ENCODE assay signal across 9 cellular contexts in genomic region chrX:109632906-109633504, GRCh38. TPM values are rescaled to one million over a fixed set of nuclear protein-coding genes. Genes with fewer than 3 reads are reported as not detected.
DNase-seq lines count a peak whose midpoint lies in the region; ATAC-seq, FAIRE-seq and TF ChIP-seq lines count a peak whose summit lies in the region.
"Had no signal": no experiment of that assay in that cellular context is flagged by ENCODE, and none has a peak within 500 bp of the region (broad histone marks: within the 10 kb centered on the region; RNA-seq: fewer than 3 reads in every experiment).

No MANE protein-coding gene starts in this region.

- no peaks in the 10 kb centered on the region for H3K27me3 ChIP-seq in PC-3 (ENCODE audit: low read length)

- H3K9me3 Mint-ChIP-seq in activated CD8-positive, alpha-beta T cell treated with anti-CD3 and anti-CD28 coated beads for 36 hours = no peaks in the 10 kb centered on the region
- no peaks in the 10 kb centered on the region for H3K9me3 Mint-ChIP-seq in activated CD8-positive, alpha-beta T cell treated with anti-CD3 and anti-CD28 coated beads, Interleukin-2, amount 10 ng/mL, durations not matched to agents 7 days and 5 days (ENCODE audit: insufficient read depth)
- no peaks in the 10 kb centered on the region for H3K9me3 Mint-ChIP-seq in type B pancreatic cell
- H3K9me3 Mint-ChIP-seq in activated naive CD8-positive, alpha-beta T cell treated with anti-CD3 and anti-CD28 coated beads, Interleukin-2, amount 50 U/mL, for 24 hours = no peaks in the 10 kb centered on the region
- H3K9me3 Mint-ChIP-seq: stimulated activated naive CD8-positive, alpha-beta T cell treated with anti-CD3 and anti-CD28 coated beads, Interleukin-15, Interleukin-2, amounts not matched to agents 100 ng/mL and 50 ng/mL, for 24 hours had no signal

- no peak for DNase-seq in activated CD8-positive, alpha-beta T cell treated with anti-CD3 and anti-CD28 coated beads for 36 hours
- no peak for DNase-seq in activated CD8-positive, alpha-beta T cell treated with anti-CD3 and anti-CD28 coated beads, Interleukin-2, amount 10 ng/mL, durations not matched to agents 7 days and 5 days
- DNase-seq in PC-3 (peak; percentile 52), foreskin fibroblast (peak; percentile 10 to 49), type B pancreatic cell (ENCODE audit: extremely low spot score, unreplicated experiment) (no peak), GM12892 (ENCODE audit: insufficient read length) (no peak)
- DNase-seq in activated naive CD8-positive, alpha-beta T cell treated with anti-CD3 and anti-CD28 coated beads, Interleukin-2, amount 50 U/mL, for 24 hours = no peak

- no peaks in the 10 kb centered on the region for H3K4me1 Mint-ChIP-seq in activated CD8-positive, alpha-beta T cell treated with anti-CD3 and anti-CD28 coated beads for 36 hours (ENCODE audit: low read depth)
- H3K4me1 Mint-ChIP-seq in activated CD8-positive, alpha-beta T cell treated with anti-CD3 and anti-CD28 coated beads, Interleukin-2, amount 10 ng/mL, durations not matched to agents 7 days and 5 days (ENCODE audit: low read depth) = peaks cover 8% of the 10 kb centered on the region
- peaks cover 7% of the 10 kb centered on the region for H3K4me1 Mint-ChIP-seq in type B pancreatic cell (ENCODE audit: unreplicated experiment)
- H3K4me1 Mint-ChIP-seq in activated naive CD8-positive, alpha-beta T cell treated with anti-CD3 and anti-CD28 coated beads, Interleukin-2, amount 50 U/mL, for 24 hours = no peaks in the 10 kb centered on the region

- H3K4me3 ChIP-seq in PC-3 (ENCODE audit: low read length) = no peak overlapping the region
- H3K4me3 ChIP-seq in foreskin fibroblast (ENCODE audit: low read depth in 1 of 2, low read length in 2 of 2) = no peak overlapping the region

- no peaks in the 10 kb centered on the region for H3K79me2 ChIP-seq in PC-3 (ENCODE audit: low read length)

- no TSS peak for BruUV-seq in PC-3 (replicated peaks; lab: Mats Ljungman, UMichigan)

- no peak overlapping the region for H3K27ac ChIP-seq in PC-3 (ENCODE audit: low read length)

- H3K27me3 Mint-ChIP-seq in activated CD8-positive, alpha-beta T cell treated with anti-CD3 and anti-CD28 coated beads for 36 hours = no peaks in the 10 kb centered on the region
- H3K27me3 Mint-ChIP-seq in activated CD8-positive, alpha-beta T cell treated with anti-CD3 and anti-CD28 coated beads, Interleukin-2, amount 10 ng/mL, durations not matched to agents 7 days and 5 days (ENCODE audit: low read depth) = no peaks in the 10 kb centered on the region
- H3K27me3 Mint-ChIP-seq in type B pancreatic cell = no peaks in the 10 kb centered on the region
- H3K27me3 Mint-ChIP-seq in activated naive CD8-positive, alpha-beta T cell treated with anti-CD3 and anti-CD28 coated beads, Interleukin-2, amount 50 U/mL, for 24 hours = no peaks in the 10 kb centered on the region
- H3K27me3 Mint-ChIP-seq: stimulated activated naive CD8-positive, alpha-beta T cell treated with anti-CD3 and anti-CD28 coated beads, Interleukin-15, Interleukin-2, amounts not matched to agents 100 ng/mL and 50 ng/mL, for 24 hours had no signal

- no peak for TF ChIP-seq POLR2A in GM12892 (IDR thresholded peaks at IDR 0.05; ENCODE audit: low read depth, low read length)

- peaks cover under 1% of the 10 kb centered on the region for H3K36me3 Mint-ChIP-seq in activated CD8-positive, alpha-beta T cell treated with anti-CD3 and anti-CD28 coated beads for 36 hours (ENCODE audit: low read depth)
- peaks cover 5% of the 10 kb centered on the region for H3K36me3 Mint-ChIP-seq in activated CD8-positive, alpha-beta T cell treated with anti-CD3 and anti-CD28 coated beads, Interleukin-2, amount 10 ng/mL, durations not matched to agents 7 days and 5 days (ENCODE audit: low read depth)
- H3K36me3 Mint-ChIP-seq in type B pancreatic cell = peaks cover under 1% of the 10 kb centered on the region
- H3K36me3 Mint-ChIP-seq in activated naive CD8-positive, alpha-beta T cell treated with anti-CD3 and anti-CD28 coated beads, Interleukin-2, amount 50 U/mL, for 24 hours (ENCODE audit: low read depth) = no peaks in the 10 kb centered on the region

- no peaks in the 10 kb centered on the region for H3K9me3 ChIP-seq in PC-3 (ENCODE audit: low read length)

- no peaks in the 10 kb centered on the region for H3K9me2 ChIP-seq in PC-3 (replicated peaks; ENCODE audit: low read length)

- H3K9ac ChIP-seq in PC-3 (ENCODE audit: low read length) = no peak overlapping the region

- no peaks in the 10 kb centered on the region for H3F3A ChIP-seq in PC-3 (ENCODE audit: low read length, unreplicated experiment)

- H2AFZ ChIP-seq in PC-3 (ENCODE audit: low read length) = no peak overlapping the region

- intact Hi-C loops in activated CD8-positive, alpha-beta T cell treated with anti-CD3 and anti-CD28 coated beads for 36 hours (cut with micrococcal nuclease) = loop anchor here (10.0 kb wide), 1 partner anchor 148 kb away; the partner anchor contains the start of gene GUCY2F
- intact Hi-C loops in PC-3 (cut with micrococcal nuclease) = loop anchor here (1.0 kb wide), 1 partner anchor 148 kb away; no protein-coding TSS in a partner anchor

- no peaks in the 10 kb centered on the region for H3K4me1 ChIP-seq in PC-3 (ENCODE audit: insufficient read depth, low read length)

- H4K20me1 ChIP-seq in PC-3 (ENCODE audit: low read length) = no peaks in the 10 kb centered on the region

- no peak for ATAC-seq in activated CD8-positive, alpha-beta T cell treated with anti-CD3 and anti-CD28 coated beads for 36 hours
- ATAC-seq in activated CD8-positive, alpha-beta T cell treated with anti-CD3 and anti-CD28 coated beads, Interleukin-2, amount 10 ng/mL, durations not matched to agents 7 days and 5 days = no peak
- ATAC-seq in PC-3 = no peak
- no peak for ATAC-seq in HG03108 (IDR thresholded peaks at IDR 0.05; ENCODE audit: unreplicated experiment)
- ATAC-seq in activated naive CD8-positive, alpha-beta T cell treated with anti-CD3 and anti-CD28 coated beads, Interleukin-2, amount 50 U/mL, for 24 hours = no peak

- no peak overlapping the region for H3K4me3 Mint-ChIP-seq in activated CD8-positive, alpha-beta T cell treated with anti-CD3 and anti-CD28 coated beads for 36 hours
- H3K4me3 Mint-ChIP-seq in activated CD8-positive, alpha-beta T cell treated with anti-CD3 and anti-CD28 coated beads, Interleukin-2, amount 10 ng/mL, durations not matched to agents 7 days and 5 days = no peak overlapping the region
- no peak overlapping the region for H3K4me3 Mint-ChIP-seq in type B pancreatic cell
- no peak overlapping the region for H3K4me3 Mint-ChIP-seq in activated naive CD8-positive, alpha-beta T cell treated with anti-CD3 and anti-CD28 coated beads, Interleukin-2, amount 50 U/mL, for 24 hours
- H3K4me3 Mint-ChIP-seq: stimulated activated naive CD8-positive, alpha-beta T cell treated with anti-CD3 and anti-CD28 coated beads, Interleukin-15, Interleukin-2, amounts not matched to agents 100 ng/mL and 50 ng/mL, for 24 hours had no signal

- FAIRE-seq in GM12892 (lab: Jason Lieb, UNC) = no peak

- no peak overlapping the region for H3K27ac Mint-ChIP-seq in activated CD8-positive, alpha-beta T cell treated with anti-CD3 and anti-CD28 coated beads for 36 hours
- H3K27ac Mint-ChIP-seq in activated CD8-positive, alpha-beta T cell treated with anti-CD3 and anti-CD28 coated beads, Interleukin-2, amount 10 ng/mL, durations not matched to agents 7 days and 5 days = no peak overlapping the region
- no peak overlapping the region for H3K27ac Mint-ChIP-seq in type B pancreatic cell
- no peak overlapping the region for H3K27ac Mint-ChIP-seq in activated naive CD8-positive, alpha-beta T cell treated with anti-CD3 and anti-CD28 coated beads, Interleukin-2, amount 50 U/mL, for 24 hours
- H3K27ac Mint-ChIP-seq: stimulated activated naive CD8-positive, alpha-beta T cell treated with anti-CD3 and anti-CD28 coated beads, Interleukin-15, Interleukin-2, amounts not matched to agents 100 ng/mL and 50 ng/mL, for 24 hours had no signal

- CTCF ChIA-PET in activated CD8-positive, alpha-beta T cell treated with anti-CD3 and anti-CD28 coated beads for 36 hours (lab: Charles Lee) = interaction anchor here (1.0 to 3.8 kb wide), 3 partner anchors 147 to 258 kb away, joined by 4 to 12 read pairs (median 5); no protein-coding TSS in a partner anchor
- CTCF ChIA-PET in activated CD8-positive, alpha-beta T cell treated with anti-CD3 and anti-CD28 coated beads, Interleukin-2, amount 10 ng/mL, durations not matched to agents 7 days and 5 days (lab: Charles Lee) = interaction anchor here (1.0 to 3.5 kb wide), 5 partner anchors 12 to 151 kb away, joined by 3 to 29 read pairs (median 8); partner anchors contain the start of genes GUCY2F and NXT2
- CTCF ChIA-PET in PC-3 (lab: Charles Lee) = no interaction called here

- TF ChIP-seq CTCF in activated CD8-positive, alpha-beta T cell treated with anti-CD3 and anti-CD28 coated beads for 36 hours (IDR thresholded peaks at IDR 0.05) = peak; percentile 30
- TF ChIP-seq CTCF in PC-3 (conservative IDR thresholded peaks at IDR 0.05; ENCODE audit: low read depth, low read length) (peak; percentile 55), foreskin fibroblast (IDR thresholded peaks at IDR 0.05; ENCODE audit: low read depth, low read length) (peak; percentile 40), type B pancreatic cell (conservative IDR thresholded peaks at IDR 0.05) (peak; percentile 89)

- POLR2A ChIA-PET in activated CD8-positive, alpha-beta T cell treated with anti-CD3 and anti-CD28 coated beads for 36 hours (lab: Charles Lee) = no interaction called here
- POLR2A ChIA-PET in activated CD8-positive, alpha-beta T cell treated with anti-CD3 and anti-CD28 coated beads, Interleukin-2, amount 10 ng/mL, durations not matched to agents 7 days and 5 days (lab: Charles Lee) = no interaction called here
- POLR2A ChIA-PET in PC-3 (lab: Charles Lee; ENCODE audit: unreplicated experiment) = no interaction called here

- H3K4me2 ChIP-seq in PC-3 (ENCODE audit: low read length) = no peak overlapping the region

- H3K36me3 ChIP-seq in PC-3 (ENCODE audit: low read depth, low read length) = no peaks in the 10 kb centered on the region

RNA-seq across cellular contexts. Expression of gene KCNE5, which starts 8.0 kb away (rescaled TPM):
- total RNA-seq in activated CD8-positive, alpha-beta T cell treated with anti-CD3 and anti-CD28 coated beads for 36 hours = under 1 TPM; 0.29 to 0.34 TPM
- total RNA-seq in activated CD8-positive, alpha-beta T cell treated with anti-CD3 and anti-CD28 coated beads, Interleukin-2, amount 10 ng/mL, durations not matched to agents 7 days and 5 days = under 1 TPM; 0.21 to 0.68 TPM
- not detected in 2 replicates for total RNA-seq in PC-3 (2014; rRNA removed)
- total RNA-seq in type B pancreatic cell (ENCODE audit: low replicate concordance) = 1.7 and 2.7 TPM in 2 replicates
- 0.23 TPM for polyA plus RNA-seq in GM12892 (2012; ENCODE audit: missing spikeins)

Comparison
In these comparisons a context has a peak if more than half of its experiments do, and no peak if none do; other contexts are left out.
1. DNase-seq: peak in PC-3 (single experiment) and foreskin fibroblast (2 of 2); none in activated CD8-positive, alpha-beta T cell treated with anti-CD3 and anti-CD28 coated beads for 36 hours (single experiment), activated CD8-positive, alpha-beta T cell treated with anti-CD3 and anti-CD28 coated beads, Interleukin-2, amount 10 ng/mL, durations not matched to agents 7 days and 5 days (single experiment), type B pancreatic cell (single experiment), GM12892 (single experiment) and activated naive CD8-positive, alpha-beta T cell treated with anti-CD3 and anti-CD28 coated beads, Interleukin-2, amount 50 U/mL, for 24 hours (single experiment).
2. CTCF ChIP-seq: peak in every context shown above with its lines; median percentile 89 in type B pancreatic cell; 55 in PC-3; 40 in foreskin fibroblast; 30 in activated CD8-positive, alpha-beta T cell treated with anti-CD3 and anti-CD28 coated beads for 36 hours.